Comparison of ENCODE assay signal across 8 cellular contexts in the genomic region with DNA sequence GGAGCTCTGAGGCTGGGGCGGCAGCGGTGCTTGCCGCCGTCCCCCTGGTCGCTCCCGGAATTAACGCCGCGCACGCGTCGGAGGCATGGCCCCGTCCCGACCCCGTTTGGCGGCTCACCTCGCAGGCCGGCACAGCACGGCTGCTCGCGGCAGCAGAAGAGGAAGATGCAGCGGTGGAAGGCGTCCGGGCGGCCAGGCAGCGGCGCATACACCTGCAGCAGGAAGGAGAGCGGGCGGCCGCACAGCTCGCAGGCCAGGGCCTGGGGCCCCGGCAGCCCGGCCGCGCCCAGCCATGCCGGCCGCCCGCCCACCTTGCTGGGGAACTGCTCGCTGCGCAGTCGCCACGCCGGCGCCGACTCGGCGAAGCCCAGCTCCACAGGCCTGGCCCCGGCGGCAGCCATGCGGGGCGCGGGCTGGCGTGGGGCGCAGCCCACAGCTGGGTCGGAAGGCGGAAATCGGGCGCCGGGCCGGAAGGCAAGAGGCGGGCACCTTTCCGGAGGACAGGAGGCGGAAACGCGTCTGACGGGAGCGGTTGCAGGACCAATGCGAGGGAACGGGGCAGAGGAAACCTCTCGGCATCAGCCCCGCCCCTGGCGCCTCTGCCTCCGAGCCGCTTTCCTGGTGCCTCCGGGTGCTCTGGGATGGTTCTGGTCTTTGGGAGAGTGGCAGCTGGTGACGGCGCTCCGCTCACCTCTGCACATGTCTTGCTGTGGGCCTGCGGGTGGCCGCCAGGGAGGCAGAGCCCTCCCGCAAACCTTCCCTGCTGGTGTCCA. TPM values are rescaled to one million over a fixed set of nuclear protein-coding genes. Genes with fewer than 3 reads are reported as not detected.
DNase-seq lines count a peak whose midpoint lies in the region; ATAC-seq, FAIRE-seq and TF ChIP-seq lines count a peak whose summit lies in the region.

A gene with protein sequence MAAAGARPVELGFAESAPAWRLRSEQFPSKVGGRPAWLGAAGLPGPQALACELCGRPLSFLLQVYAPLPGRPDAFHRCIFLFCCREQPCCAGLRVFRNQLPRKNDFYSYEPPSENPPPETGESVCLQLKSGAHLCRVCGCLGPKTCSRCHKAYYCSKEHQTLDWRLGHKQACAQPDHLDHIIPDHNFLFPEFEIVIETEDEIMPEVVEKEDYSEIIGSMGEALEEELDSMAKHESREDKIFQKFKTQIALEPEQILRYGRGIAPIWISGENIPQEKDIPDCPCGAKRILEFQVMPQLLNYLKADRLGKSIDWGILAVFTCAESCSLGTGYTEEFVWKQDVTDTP (minus strand): TSS at position 457 of the 773 bp plus-strand sequence. CDS start 56 bp downstream, at position 401.

- no peak for FAIRE-seq in bronchial epithelial cell (lab: Jason Lieb, UNC)

- CTCF ChIA-PET in AG04449 (lab: Yijun Ruan, JAX): interaction anchor here (1.0 to 1.5 kb wide), 8 partner anchors 9 to 794 kb away, joined by 3 to 10 read pairs (median 4); a partner anchor contains a TSS

- no peak for TF ChIP-seq CTCF in AG04449 (IDR thresholded peaks at IDR 0.05; ENCODE audit: insufficient read depth, low read length, missing control alignments)
- no peak for TF ChIP-seq CTCF in WI38 (IDR thresholded peaks at IDR 0.05; ENCODE audit: low read depth, low read length)
- TF ChIP-seq CTCF in bronchial epithelial cell (IDR thresholded peaks at IDR 0.05; ENCODE audit: insufficient read depth, low read length, severe bottlenecking): no peak

- ATAC-seq in GM18907 (IDR thresholded peaks at IDR 0.05; ENCODE audit: unreplicated experiment) (peak; percentile 98), HG03159 (IDR thresholded peaks at IDR 0.05; ENCODE audit: unreplicated experiment) (peak; percentile 97)

- peak within 1 kb of the TSS; percentile 94 for H3K4me3 ChIP-seq in AG04449 (ENCODE audit: low read depth, low read length)
- H3K4me3 ChIP-seq in WI38 (ENCODE audit: low read depth, low read length): peak within 1 kb of the TSS; percentile 92
- H3K4me3 ChIP-seq in bronchial epithelial cell (ENCODE audit: low read depth, low read length): peak within 1 kb of the TSS; percentile 97

- peak; percentile 12 for DNase-seq in AG04449 (ENCODE audit: low read depth, low spot score)
- DNase-seq in NCI-H2227 (lab: John Stamatoyannopoulos, UW; ENCODE audit: unreplicated experiment): peak; percentile 93
- DNase-seq in bronchial epithelial cell (ENCODE audit: low read depth): peak; percentile 84
- peak; percentile 98 for DNase-seq in iPS-NIHi7 (ENCODE audit: extremely low spot score)
- DNase-seq in smooth muscle cell of the brain vasculature (ENCODE audit: low read depth, low spot score): peak; percentile 53

- POLR2A ChIA-PET in AG04449 (lab: Yijun Ruan, JAX): interaction anchor here (0.7 to 1.7 kb wide), 5 partner anchors 9 to 965 kb away, joined by 3 to 11 read pairs (median 4); a partner anchor contains a TSS

- peaks cover 6% of the 10 kb centered on the region for H3K36me3 ChIP-seq in bronchial epithelial cell (ENCODE audit: control insufficient read depth, insufficient read depth, low read length)

- no peaks in the 10 kb centered on the region for H3K27me3 ChIP-seq in bronchial epithelial cell (ENCODE audit: control insufficient read depth, insufficient read depth, low read length)

RNA-seq across cellular contexts. Expression of the gene that starts here (rescaled TPM):
- 40.1 and 55.0 TPM in 2 replicates for total RNA-seq in bronchial epithelial cell

Comparison
In these comparisons a context has a peak if more than half of its experiments do, and no peak if none do; other contexts are left out.
1. Peak in every context shown above with its lines: DNase-seq, ATAC-seq and H3K4me3 ChIP-seq.
2. DNase-seq: peak in every context shown above with its lines; median percentile 98 in iPS-NIHi7; 93 in NCI-H2227; 84 in bronchial epithelial cell; 53 in smooth muscle cell of the brain vasculature; 12 in AG04449.